In the genomic region with DNA sequence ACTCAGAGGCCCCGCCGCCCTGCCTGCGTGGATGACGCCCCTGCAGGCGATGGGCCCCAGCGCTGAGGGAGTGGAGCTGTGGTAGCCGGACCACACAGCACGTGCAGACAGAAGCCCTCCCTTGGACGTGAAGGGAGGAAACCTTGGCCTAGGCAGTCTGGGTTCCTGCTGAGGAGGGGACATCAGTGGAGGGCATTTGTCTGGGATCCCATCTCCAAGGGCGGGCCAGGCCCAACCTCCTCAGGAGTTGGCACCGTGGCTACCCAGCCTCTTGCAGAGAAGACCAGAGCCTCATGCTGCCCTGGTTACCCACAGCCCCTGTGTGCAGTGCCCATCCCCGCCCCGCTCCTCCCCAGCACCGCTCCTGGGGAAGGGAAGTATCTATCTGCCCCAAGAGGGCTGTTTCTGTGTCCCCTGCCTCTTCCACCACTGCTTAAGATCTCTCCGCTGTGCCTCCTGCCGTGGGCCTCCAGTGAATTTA, we compare ENCODE assay signal across 20 cellular contexts.
"Had no signal": no experiment of that assay in that cellular context is flagged by ENCODE, and none has a peak within 500 bp of the region (broad histone marks: within the 10 kb centered on the region; RNA-seq: fewer than 3 reads in every experiment).

No MANE protein-coding gene starts in this region.

- H3K27ac Mint-ChIP-seq: endodermal cell had no signal

- H3K36me3 ChIP-seq: neutrophil, right atrium auricular region, sigmoid colon, upper lobe of right lung, vagina had no signal

- ATAC-seq: mucosa of descending colon; naive thymus-derived CD8-positive, alpha-beta T cell; upper lobe of right lung had no signal

- DNase-seq: effector CD4-positive, alpha-beta T cell; endodermal cell; foreskin melanocyte; head of caudate nucleus; hippocampal formation; kidney glomerular epithelial cell; mammary epithelial cell; mucosa of descending colon; sigmoid colon; stimulated activated CD4-positive, alpha-beta T cell treated with anti-CD3 and anti-CD28 coated beads, Interleukin-12 subunit alpha, Interleukin-12 subunit beta, amount 100 ng/mL, for 4 hours; stimulated activated CD4-positive, alpha-beta T cell treated with anti-CD3 and anti-CD28 coated beads, Interleukin-2, amount 100 ng/mL, for 48 hours; stimulated activated naive CD4-positive, alpha-beta T cell treated with Interleukin-2 at 50 U/mL for 16 hours; tibial artery; upper lobe of right lung had no signal

- H3K27ac ChIP-seq: coronary artery, neutrophil, right atrium auricular region, skin epidermis, tibial artery, upper lobe of right lung, vagina had no signal

- H3K27me3 ChIP-seq: neutrophil, right atrium auricular region, sigmoid colon, tibial artery, upper lobe of right lung, vagina had no signal

- H3K9me3 ChIP-seq: neutrophil, upper lobe of right lung, vagina had no signal

- H3K4me1 ChIP-seq: right atrium auricular region, upper lobe of right lung had no signal

- H3K4me3 Mint-ChIP-seq: endodermal cell; naive thymus-derived CD8-positive, alpha-beta T cell had no signal

- H3K4me3 ChIP-seq: coronary artery, mucosa of descending colon, right atrium auricular region, sigmoid colon, skin epidermis, tibial artery, upper lobe of right lung, vagina had no signal
